Comparison of ENCODE assay signal across 12 cellular contexts in the genomic region with DNA sequence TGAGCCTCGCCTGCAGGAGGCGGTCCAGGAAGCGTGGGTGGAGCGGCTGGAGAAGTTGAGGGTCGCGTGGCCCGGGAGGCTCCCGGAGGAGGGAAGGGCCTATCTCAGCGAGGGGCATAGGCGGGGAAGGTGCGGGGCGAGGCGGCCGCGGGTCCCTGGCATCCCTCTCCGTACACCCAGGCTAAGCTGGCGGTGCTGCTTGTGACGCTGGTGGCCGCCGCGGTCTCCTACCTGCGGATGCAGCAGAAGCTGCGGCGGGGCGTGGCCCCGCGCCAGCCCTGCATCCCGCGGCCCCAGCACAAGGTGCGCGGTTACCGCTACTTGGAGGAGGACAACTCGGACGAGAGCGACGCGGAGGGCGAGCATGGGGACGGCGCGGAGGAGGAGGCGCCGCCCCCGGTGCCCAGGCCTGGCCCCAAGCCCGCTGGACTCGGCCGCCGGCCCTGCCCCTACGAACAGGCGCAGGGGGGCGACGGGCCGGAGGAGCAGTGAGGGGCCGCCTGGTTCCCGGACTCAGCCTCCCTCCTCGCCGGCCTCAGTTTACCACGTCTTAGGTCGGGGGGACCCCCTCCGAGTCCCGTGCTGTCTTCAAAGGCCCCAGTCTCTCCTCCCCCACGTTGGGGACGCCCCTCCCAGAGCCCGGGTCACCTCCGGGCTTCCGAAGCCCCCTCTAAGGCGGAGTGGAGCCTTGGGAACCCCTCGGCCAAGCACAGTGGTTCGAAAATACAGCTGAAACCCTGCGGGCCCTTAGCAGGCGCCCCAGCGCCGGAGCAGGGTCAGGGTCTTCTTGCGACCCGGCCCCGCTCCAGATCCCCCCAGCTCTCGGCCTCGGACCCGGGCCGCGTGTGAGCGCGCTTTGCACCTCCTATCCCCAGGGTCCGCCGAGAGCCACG. TPM values are rescaled to one million over a fixed set of nuclear protein-coding genes. Genes with fewer than 3 reads are reported as not detected.
"Had no signal": no experiment of that assay in that cellular context is flagged by ENCODE, and none has a peak within 500 bp of the region (broad histone marks: within the 10 kb centered on the region; RNA-seq: fewer than 3 reads in every experiment).

No MANE protein-coding gene starts in this region.

RNA-seq across cellular contexts. Expression of gene DEFB131A, which starts 53.6 kb away (rescaled TPM):
- total RNA-seq: aorta; glomerular endothelial cell; lower leg skin; mesenteric fat pad; natural killer cell treated with Interleukin-12 subunit alpha and Interleukin-12 subunit beta and Interleukin-15 and Interleukin-18, amount 100 ng/mL, for 72 hours; osteoblast; psoas muscle; right lobe of liver; SK-MEL-5; T-helper 17 cell; uterus had no signal
- polyA plus RNA-seq: aorta, psoas muscle, small intestine had no signal
